22 cellular contexts compared by ENCODE assay signal in genomic region chr7:140495514-140496097, GRCh38. TPM values are rescaled to one million over a fixed set of nuclear protein-coding genes. Genes with fewer than 3 reads are reported as not detected.
A peak's percentile ranks its signal among the peaks of the same experiment; 100 is the strongest.
DNase-seq lines count a peak whose midpoint lies in the region; ATAC-seq and TF ChIP-seq lines count a peak whose summit lies in the region.
"Had no signal": no experiment of that assay in that cellular context is flagged by ENCODE, and none has a peak within 500 bp of the region (broad histone marks: within the 10 kb centered on the region; RNA-seq: fewer than 3 reads in every experiment).

No MANE protein-coding gene starts in this region.

- H3K56ac ChIP-seq in mesendoderm (ENCODE audit: low read length), result peak overlapping the region; percentile 30

- H3K27ac Mint-ChIP-seq in dendritic cell treated with granulocyte-macrophage colony-stimulating factor and Interleukin-4, amounts not matched to agents 40 ng/mL and 50 ng/mL, for 4 days, result peak overlapping the region; percentile 65
- H3K27ac Mint-ChIP-seq: B cell; CD4-positive, CD25-positive, alpha-beta regulatory T cell; CD8-positive, alpha-beta T cell; GM23338; HFFc6 had no signal

- H3K4me2 ChIP-seq in mammary epithelial cell (ENCODE audit: insufficient read depth, low read depth, low read length) (no peak overlapping the region), mesendoderm (ENCODE audit: low read length) (no peak overlapping the region), parathyroid adenoma (ENCODE audit: low read length) (no peak overlapping the region)
- H3K4me2 ChIP-seq: BLaER1, GM23338 had no signal

- TF ChIP-seq CTCF in mammary epithelial cell (conservative IDR thresholded peaks at IDR 0.05 in 1 of 2, IDR thresholded peaks at IDR 0.05 in 1 of 2; ENCODE audit: extremely low read depth in 1 of 2, insufficient read depth in 1 of 2, low read depth in 1 of 2, low read length in 2 of 2), result no peak
- no peak for TF ChIP-seq CTCF in breast epithelium (IDR thresholded peaks at IDR 0.05)
- TF ChIP-seq CTCF in parathyroid adenoma (IDR thresholded peaks at IDR 0.05), result no peak

- H2AK5ac ChIP-seq in mesendoderm (ENCODE audit: low read length), result no peak overlapping the region

- no peaks in the 10 kb centered on the region for H3K9me3 Mint-ChIP-seq in dendritic cell treated with granulocyte-macrophage colony-stimulating factor and Interleukin-4, amounts not matched to agents 40 ng/mL and 50 ng/mL, for 4 days
- H3K9me3 Mint-ChIP-seq: CD4-positive, CD25-positive, alpha-beta regulatory T cell; CD8-positive, alpha-beta T cell; GM23338; HFFc6 had no signal

- peaks cover 15% of the 10 kb centered on the region for H3K4me1 Mint-ChIP-seq in dendritic cell treated with granulocyte-macrophage colony-stimulating factor and Interleukin-4, amounts not matched to agents 40 ng/mL and 50 ng/mL, for 4 days (ENCODE audit: low read depth)
- H3K4me1 Mint-ChIP-seq: B cell, GM23338 had no signal

- no peak overlapping the region for H4K5ac ChIP-seq in mesendoderm (ENCODE audit: low read length)

- H2BK120ac ChIP-seq in mesendoderm (ENCODE audit: low read depth, low read length), result no peak overlapping the region

- in situ Hi-C loops in mammary epithelial cell (cut with MboI; ENCODE audit: low sequenced_read_pairs in 2 of 2), result no loop called here

- H3K18ac ChIP-seq in mesendoderm (ENCODE audit: low read length), result peak overlapping the region; percentile 32

- no peak overlapping the region for H2AFZ ChIP-seq in mammary epithelial cell (ENCODE audit: low read depth, low read length)
- peak overlapping the region; percentile 16 for H2AFZ ChIP-seq in parathyroid adenoma

- H3K23ac ChIP-seq in mesendoderm (ENCODE audit: low read length), result no peak overlapping the region

- DNase-seq in mammary epithelial cell (no peak), breast epithelium (ENCODE audit: low spot score in 2 of 2) (no peak), mesendoderm (no peak), NCI-H345 (lab: John Stamatoyannopoulos, UW) (no peak), COR-L47 (lab: John Stamatoyannopoulos, UW) (no peak)
- DNase-seq: CD4-positive, CD25-positive, alpha-beta regulatory T cell; CD8-positive, alpha-beta T cell; DMS 273 treated with DMSO at 0.1 percent for 48 hours; DMS79; EL; GDM1; HFFc6 had no signal

- H3K9me3 ChIP-seq in mammary epithelial cell (replicated peaks; ENCODE audit: insufficient read depth, low read length) (no peaks in the 10 kb centered on the region), breast epithelium (no peaks in the 10 kb centered on the region), parathyroid adenoma (ENCODE audit: control insufficient read depth, low read length) (no peaks in the 10 kb centered on the region)
- H3K9me3 ChIP-seq: BLaER1, HAP-1 had no signal

- ATAC-seq in HG03039 (IDR thresholded peaks at IDR 0.05; ENCODE audit: unreplicated experiment), result no peak
- ATAC-seq: CD8-positive, alpha-beta T cell; GM12878; GM23338 had no signal

- dilution Hi-C loops in mammary epithelial cell (cut with HindIII; ENCODE audit: low sequenced_read_pairs), result no loop called here

- H3K79me1 ChIP-seq in mesendoderm (ENCODE audit: low read length), result no peaks in the 10 kb centered on the region

- H3K36me3 ChIP-seq in mammary epithelial cell (ENCODE audit: insufficient read depth, low read length) (no peaks in the 10 kb centered on the region), breast epithelium (no peaks in the 10 kb centered on the region), mesendoderm (ENCODE audit: control insufficient read depth, insufficient read depth, low read length) (no peaks in the 10 kb centered on the region), parathyroid adenoma (ENCODE audit: control insufficient read depth, insufficient read depth, low read length) (no peaks in the 10 kb centered on the region)
- H3K36me3 ChIP-seq: BLaER1, HAP-1 had no signal

- no peaks in the 10 kb centered on the region for H3K27me3 ChIP-seq in mammary epithelial cell (ENCODE audit: insufficient read depth, low read length)
- no peaks in the 10 kb centered on the region for H3K27me3 ChIP-seq in breast epithelium
- no peaks in the 10 kb centered on the region for H3K27me3 ChIP-seq in mesendoderm (ENCODE audit: insufficient read depth, low read length, poor library complexity)
- no peaks in the 10 kb centered on the region for H3K27me3 ChIP-seq in parathyroid adenoma (ENCODE audit: control insufficient read depth, insufficient read depth, low read length)
- H3K27me3 ChIP-seq: BLaER1 had no signal

- H3K27ac ChIP-seq in mammary epithelial cell (ENCODE audit: insufficient read depth, low read depth, low read length), result no peak overlapping the region
- no peak overlapping the region for H3K27ac ChIP-seq in breast epithelium
- H3K27ac ChIP-seq in mesendoderm (ENCODE audit: low read depth, low read length), result no peak overlapping the region
- no peak overlapping the region for H3K27ac ChIP-seq in parathyroid adenoma
- H3K27ac ChIP-seq: 22Rv1, BLaER1, C4-2B had no signal

- H3K4me3 Mint-ChIP-seq in dendritic cell treated with granulocyte-macrophage colony-stimulating factor and Interleukin-4, amounts not matched to agents 40 ng/mL and 50 ng/mL, for 4 days, result no peak overlapping the region
- H3K4me3 Mint-ChIP-seq: B cell; CD4-positive, CD25-positive, alpha-beta regulatory T cell; CD8-positive, alpha-beta T cell; GM23338; HFFc6 had no signal

- BruUV-seq in mammary epithelial cell (replicated peaks; lab: Mats Ljungman, UMichigan), result no TSS peak

- H3K4me1 ChIP-seq in mammary epithelial cell (ENCODE audit: insufficient read depth, low read length), result no peaks in the 10 kb centered on the region
- H3K4me1 ChIP-seq in breast epithelium, result no peaks in the 10 kb centered on the region
- H3K4me1 ChIP-seq in mesendoderm (ENCODE audit: control insufficient read depth, low read depth, low read length), result no peaks in the 10 kb centered on the region
- H3K4me1 ChIP-seq in parathyroid adenoma, result no peaks in the 10 kb centered on the region
- H3K4me1 ChIP-seq: BLaER1, HAP-1 had no signal

- H4K20me1 ChIP-seq in mammary epithelial cell (ENCODE audit: insufficient read depth, low read length), result no peaks in the 10 kb centered on the region
- H4K20me1 ChIP-seq: BLaER1 had no signal

- peak overlapping the region; percentile 31 for H2BK5ac ChIP-seq in mesendoderm (ENCODE audit: low read length)

- WGBS in mammary epithelial cell (ENCODE audit: low coverage, missing lambda C conversion rate), result 84% methylated on average over 8 of the region's 9 CpGs
- no CpG with 5 or more reads among the region's 9 CpGs for WGBS in mesendoderm (ENCODE audit: extremely low coverage, insufficient coverage, low lambda C conversion rate)

- intact Hi-C loops in mammary epithelial cell (cut with micrococcal nuclease), result no loop called here
- intact Hi-C loops in breast epithelium (cut with DNase I; ENCODE audit: low total_unique reads), result no loop called here
- intact Hi-C loops in dendritic cell treated with granulocyte-macrophage colony-stimulating factor and Interleukin-4, amounts not matched to agents 40 ng/mL and 50 ng/mL, for 4 days (cut with micrococcal nuclease), result no loop called here

- TF ChIP-seq POLR2A in breast epithelium (IDR thresholded peaks at IDR 0.05), result no peak

- no peak overlapping the region for H3K4me3 ChIP-seq in mammary epithelial cell (replicated peaks in 1 of 3; ENCODE audit: insufficient read depth in 1 of 3, low read depth in 2 of 3, low read length in 3 of 3)
- no peak overlapping the region for H3K4me3 ChIP-seq in breast epithelium
- no peak overlapping the region for H3K4me3 ChIP-seq in mesendoderm (ENCODE audit: low read length)
- H3K4me3 ChIP-seq in parathyroid adenoma (ENCODE audit: low read depth, low read length), result no peak overlapping the region
- H3K4me3 ChIP-seq: BLaER1, GM12878, GM23338, HAP-1 had no signal

- H3K36me3 Mint-ChIP-seq in dendritic cell treated with granulocyte-macrophage colony-stimulating factor and Interleukin-4, amounts not matched to agents 40 ng/mL and 50 ng/mL, for 4 days (ENCODE audit: low read depth), result no peaks in the 10 kb centered on the region
- H3K36me3 Mint-ChIP-seq: CD4-positive, CD25-positive, alpha-beta regulatory T cell; CD8-positive, alpha-beta T cell had no signal

- CTCF ChIA-PET in mammary epithelial cell (lab: Charles Lee; ENCODE audit: low non-redundant PET), result no interaction called here

- H3K79me2 ChIP-seq in mammary epithelial cell (ENCODE audit: insufficient read depth, low read length), result no peaks in the 10 kb centered on the region
- no peaks in the 10 kb centered on the region for H3K79me2 ChIP-seq in mesendoderm (ENCODE audit: control insufficient read depth, insufficient read depth, low read length)
- no peaks in the 10 kb centered on the region for H3K79me2 ChIP-seq in parathyroid adenoma

- peak overlapping the region; percentile 13 for H3K9ac ChIP-seq in mammary epithelial cell (ENCODE audit: insufficient read depth, low read length)
- no peak overlapping the region for H3K9ac ChIP-seq in mesendoderm (ENCODE audit: low read length)
- H3K9ac ChIP-seq in parathyroid adenoma, result no peak overlapping the region
- H3K9ac ChIP-seq: BLaER1 had no signal

- H3K27me3 Mint-ChIP-seq in dendritic cell treated with granulocyte-macrophage colony-stimulating factor and Interleukin-4, amounts not matched to agents 40 ng/mL and 50 ng/mL, for 4 days, result no peaks in the 10 kb centered on the region
- H3K27me3 Mint-ChIP-seq: B cell had no signal

- no peak overlapping the region for H2BK15ac ChIP-seq in mesendoderm (replicated peaks; ENCODE audit: low read depth)

- H4K8ac ChIP-seq in mesendoderm (ENCODE audit: low read depth, low read length), result no peak overlapping the region

- no peak overlapping the region for H3K4ac ChIP-seq in mesendoderm (ENCODE audit: low read depth, low read length)

RNA-seq across cellular contexts. Expression of gene MKRN1, which starts 16.3 kb away (rescaled TPM):
- total RNA-seq in mammary epithelial cell, result 10 to 100 TPM; 48.2 to 69.6 TPM
- 37.3 TPM for polyA plus RNA-seq in mammary epithelial cell
- 65.0 TPM for polyA minus RNA-seq in mammary epithelial cell
- 10 to 100 TPM; 58.7 to 96.2 (median 85.0) TPM for total RNA-seq in breast epithelium
- polyA plus RNA-seq in mesendoderm (2013, experiment 1 of 2), result 65.3 TPM
- polyA plus RNA-seq in mesendoderm (2013, experiment 2 of 2), result 68.9 TPM
